In genomic region chr17:40703652-40704051, GRCh38 we compare ENCODE assay signal across 23 cellular contexts. TPM values are rescaled to one million over a fixed set of nuclear protein-coding genes. Genes with fewer than 3 reads are reported as not detected.
"Had no signal": no experiment of that assay in that cellular context is flagged by ENCODE, and none has a peak within 500 bp of the region (broad histone marks: within the 10 kb centered on the region; RNA-seq: fewer than 3 reads in every experiment).

Gene KRT24 (minus strand): TSS chr17:40703752. CDS start chr17:40703693, 59 bp downstream.

- H3K9me3 ChIP-seq: colonic mucosa, esophagus muscularis mucosa, gastrocnemius medialis, neutrophil, right atrium auricular region, sigmoid colon, stomach, thoracic aorta, transverse colon had no signal

- H2AFZ ChIP-seq: hepatocyte had no signal

- H3K4me3 ChIP-seq: colonic mucosa, esophagus muscularis mucosa, gastrocnemius medialis, hepatocyte, lung, right atrium auricular region, sigmoid colon, skin epidermis, stomach, thoracic aorta, transverse colon had no signal

- H3K27me3 ChIP-seq: colonic mucosa, hepatocyte, right atrium auricular region had no signal

- H3K4me1 ChIP-seq: colonic mucosa, gastrocnemius medialis, right atrium auricular region, sigmoid colon, transverse colon had no signal

- H3K27ac ChIP-seq: colonic mucosa, esophagus muscularis mucosa, gastrocnemius medialis, hepatocyte, neutrophil, right atrium auricular region, sigmoid colon, skin epidermis, stomach, thoracic aorta, transverse colon had no signal

- H3K36me3 ChIP-seq: colonic mucosa, esophagus muscularis mucosa, gastrocnemius medialis, neutrophil, right atrium auricular region, sigmoid colon, stomach, thoracic aorta, transverse colon had no signal

- DNase-seq: colonic mucosa; dermis blood vessel endothelial cell; gastrocnemius medialis; head of caudate nucleus; left colon; left ventricle myocardium superior; naive thymus-derived CD4-positive, alpha-beta T cell; nephron progenitor cell; posterior cingulate gyrus; sigmoid colon; stimulated activated CD4-positive, alpha-beta T cell treated with anti-CD3 and anti-CD28 coated beads, Interleukin-2, amount 100 ng/mL, for 24 hours; stimulated activated CD4-positive, alpha-beta T cell treated with anti-CD3 and anti-CD28 coated beads, Interleukin-4, amount 100 ng/mL, for 4 hours; stimulated activated naive B cell treated with anti-CD40 and anti-IgM and Interleukin-4, amounts not matched to agents 10 μg/mL and 1 μg/mL and 100 μg/mL, for 72 hours; stomach; substantia nigra; transverse colon had no signal

RNA-seq across cellular contexts. Expression of gene KRT24, which starts in this region (rescaled TPM):
- polyA plus RNA-seq: naive thymus-derived CD4-positive, alpha-beta T cell had no signal
